ENCODE assay signal across 8 cellular contexts in genomic region chr16:30525844-30526136, GRCh38. TPM values are rescaled to one million over a fixed set of nuclear protein-coding genes. Genes with fewer than 3 reads are reported as not detected.
DNase-seq lines count a peak whose midpoint lies in the region; ATAC-seq lines count a peak whose summit lies in the region.

No MANE protein-coding gene starts in this region.

- H3K9me3 ChIP-seq in iPS-18c (ENCODE audit: control insufficient read depth, insufficient read depth, low read length), result no peaks in the 10 kb centered on the region

- peak overlapping the region; percentile 69 for H3K4me3 ChIP-seq in iPS-18c (ENCODE audit: insufficient read depth, low read depth, low read length)

- H3K4me3 Mint-ChIP-seq in activated T-helper 1 cell treated with anti-CD3 and anti-CD28 coated beads, Interleukin-12 subunit alpha, Interleukin-12 subunit beta, Interleukin-2, Interleukin-4 antibody, amounts not matched to agents 30 ng/mL and 10 ng/mL and 1 ng/mL, durations not matched to agents 14 hours and 24 hours and 36 hours, result peak overlapping the region; percentile 85
- H3K4me3 Mint-ChIP-seq in stimulated activated naive CD8-positive, alpha-beta T cell treated with anti-CD3 and anti-CD28 coated beads, Interleukin-15, amount 100 ng/mL, for 72 hours, result peak overlapping the region; percentile 76 to 87

- H3K4me1 Mint-ChIP-seq in activated T-helper 1 cell treated with anti-CD3 and anti-CD28 coated beads, Interleukin-12 subunit alpha, Interleukin-12 subunit beta, Interleukin-2, Interleukin-4 antibody, amounts not matched to agents 30 ng/mL and 10 ng/mL and 1 ng/mL, durations not matched to agents 14 hours and 24 hours and 36 hours (ENCODE audit: low read depth), result peaks cover 39% of the 10 kb centered on the region
- H3K4me1 Mint-ChIP-seq in stimulated activated naive CD8-positive, alpha-beta T cell treated with anti-CD3 and anti-CD28 coated beads, Interleukin-15, amount 100 ng/mL, for 72 hours, result peaks cover 46% of the 10 kb centered on the region

- H3K27ac Mint-ChIP-seq in activated T-helper 1 cell treated with anti-CD3 and anti-CD28 coated beads, Interleukin-12 subunit alpha, Interleukin-12 subunit beta, Interleukin-2, Interleukin-4 antibody, amounts not matched to agents 30 ng/mL and 10 ng/mL and 1 ng/mL, durations not matched to agents 14 hours and 24 hours and 36 hours, result no peak overlapping the region
- H3K27ac Mint-ChIP-seq in stimulated activated naive CD8-positive, alpha-beta T cell treated with anti-CD3 and anti-CD28 coated beads, Interleukin-15, amount 100 ng/mL, for 72 hours, result peak overlapping the region in 1 of 2 donors; percentile 75

- no peak for ATAC-seq in stimulated activated naive CD8-positive, alpha-beta T cell treated with anti-CD3 and anti-CD28 coated beads, Interleukin-15, amount 100 ng/mL, for 72 hours
- no peak for ATAC-seq in HG03571 (IDR thresholded peaks at IDR 0.05; ENCODE audit: unreplicated experiment)

- no peaks in the 10 kb centered on the region for H3K9me3 Mint-ChIP-seq in activated T-helper 1 cell treated with anti-CD3 and anti-CD28 coated beads, Interleukin-12 subunit alpha, Interleukin-12 subunit beta, Interleukin-2, Interleukin-4 antibody, amounts not matched to agents 30 ng/mL and 10 ng/mL and 1 ng/mL, durations not matched to agents 14 hours and 24 hours and 36 hours
- H3K9me3 Mint-ChIP-seq in stimulated activated naive CD8-positive, alpha-beta T cell treated with anti-CD3 and anti-CD28 coated beads, Interleukin-15, amount 100 ng/mL, for 72 hours, result no peaks in the 10 kb centered on the region

- peaks cover 14% of the 10 kb centered on the region for H3K36me3 Mint-ChIP-seq in activated T-helper 1 cell treated with anti-CD3 and anti-CD28 coated beads, Interleukin-12 subunit alpha, Interleukin-12 subunit beta, Interleukin-2, Interleukin-4 antibody, amounts not matched to agents 30 ng/mL and 10 ng/mL and 1 ng/mL, durations not matched to agents 14 hours and 24 hours and 36 hours (ENCODE audit: low read depth)

- DNase-seq in DMS53 treated with DMSO at 0.1 percent for 48 hours (lab: John Stamatoyannopoulos, UW; ENCODE audit: unreplicated experiment), result peak; percentile 3
- no peak for DNase-seq in DMS53 (lab: John Stamatoyannopoulos, UW)
- DNase-seq in activated T-helper 1 cell treated with anti-CD3 and anti-CD28 coated beads, Interleukin-12 subunit alpha, Interleukin-12 subunit beta, Interleukin-2, Interleukin-4 antibody, amounts not matched to agents 30 ng/mL and 10 ng/mL and 1 ng/mL, durations not matched to agents 14 hours and 24 hours and 36 hours (ENCODE audit: low spot score), result no peak
- no peak for DNase-seq in stimulated activated naive CD8-positive, alpha-beta T cell treated with anti-CD3 and anti-CD28 coated beads, Interleukin-15, amount 100 ng/mL, for 72 hours
- DNase-seq in 8988T, result no peak
- no peak for DNase-seq in stimulated activated CD4-positive, alpha-beta T cell treated with anti-CD3 and anti-CD28 coated beads, Interleukin-1b, Interleukin-23, amount 100 ng/mL, for 48 hours

- H3K27me3 Mint-ChIP-seq in activated T-helper 1 cell treated with anti-CD3 and anti-CD28 coated beads, Interleukin-12 subunit alpha, Interleukin-12 subunit beta, Interleukin-2, Interleukin-4 antibody, amounts not matched to agents 30 ng/mL and 10 ng/mL and 1 ng/mL, durations not matched to agents 14 hours and 24 hours and 36 hours (ENCODE audit: insufficient read depth), result no peaks in the 10 kb centered on the region
- H3K27me3 Mint-ChIP-seq in stimulated activated naive CD8-positive, alpha-beta T cell treated with anti-CD3 and anti-CD28 coated beads, Interleukin-15, amount 100 ng/mL, for 72 hours, result no peaks in the 10 kb centered on the region

- intact Hi-C loops in activated T-helper 1 cell treated with anti-CD3 and anti-CD28 coated beads, Interleukin-12 subunit alpha, Interleukin-12 subunit beta, Interleukin-2, Interleukin-4 antibody, amounts not matched to agents 30 ng/mL and 10 ng/mL and 1 ng/mL, durations not matched to agents 14 hours and 24 hours and 36 hours (cut with micrococcal nuclease), result loop anchor here (2.0 to 5.0 kb wide), 3 partner anchors 62 to 173 kb away; partner anchors contain the start of genes SRCAP and ZNF785

RNA-seq across cellular contexts. Expression of gene ZNF768, which starts 0.6 kb away (rescaled TPM):
- total RNA-seq in activated T-helper 1 cell treated with anti-CD3 and anti-CD28 coated beads, Interleukin-12 subunit alpha, Interleukin-12 subunit beta, Interleukin-2, Interleukin-4 antibody, amounts not matched to agents 30 ng/mL and 10 ng/mL and 1 ng/mL, durations not matched to agents 14 hours and 24 hours and 36 hours, result 13.7 and 14.6 TPM in 2 replicates

RNA-seq across cellular contexts. Expression of gene ZNF747, which starts 8.9 kb away (rescaled TPM):
- 13.8 and 15.8 TPM in 2 replicates for total RNA-seq in activated T-helper 1 cell treated with anti-CD3 and anti-CD28 coated beads, Interleukin-12 subunit alpha, Interleukin-12 subunit beta, Interleukin-2, Interleukin-4 antibody, amounts not matched to agents 30 ng/mL and 10 ng/mL and 1 ng/mL, durations not matched to agents 14 hours and 24 hours and 36 hours

RNA-seq across cellular contexts. Expression of gene ZNF764, which starts 32.4 kb away (rescaled TPM):
- total RNA-seq in activated T-helper 1 cell treated with anti-CD3 and anti-CD28 coated beads, Interleukin-12 subunit alpha, Interleukin-12 subunit beta, Interleukin-2, Interleukin-4 antibody, amounts not matched to agents 30 ng/mL and 10 ng/mL and 1 ng/mL, durations not matched to agents 14 hours and 24 hours and 36 hours, result 17.9 and 21.2 TPM in 2 replicates

RNA-seq across cellular contexts. Expression of gene ZNF688, which starts 45.7 kb away (rescaled TPM):
- 7.4 and 9.4 TPM in 2 replicates for total RNA-seq in activated T-helper 1 cell treated with anti-CD3 and anti-CD28 coated beads, Interleukin-12 subunit alpha, Interleukin-12 subunit beta, Interleukin-2, Interleukin-4 antibody, amounts not matched to agents 30 ng/mL and 10 ng/mL and 1 ng/mL, durations not matched to agents 14 hours and 24 hours and 36 hours

RNA-seq across cellular contexts. Expression of gene ITGAL, which starts 53.2 kb away (rescaled TPM):
- total RNA-seq in activated T-helper 1 cell treated with anti-CD3 and anti-CD28 coated beads, Interleukin-12 subunit alpha, Interleukin-12 subunit beta, Interleukin-2, Interleukin-4 antibody, amounts not matched to agents 30 ng/mL and 10 ng/mL and 1 ng/mL, durations not matched to agents 14 hours and 24 hours and 36 hours, result 259 and 287 TPM in 2 replicates
